In genomic region chr19:29944415-29945012, GRCh38 we compare ENCODE assay signal across 12 cellular contexts. TPM values are rescaled to one million over a fixed set of nuclear protein-coding genes. Genes with fewer than 3 reads are reported as not detected.
DNase-seq lines count a peak whose midpoint lies in the region; ATAC-seq and TF ChIP-seq lines count a peak whose summit lies in the region.
"Had no signal": no experiment of that assay in that cellular context is flagged by ENCODE, and none has a peak within 500 bp of the region (broad histone marks: within the 10 kb centered on the region; RNA-seq: fewer than 3 reads in every experiment).

No MANE protein-coding gene starts in this region.

- peak overlapping the region; percentile 21 to 65 (median 41); a peak in 21 of 22 replicates for H3K4me2 ChIP-seq in BLaER1 treated with 17β-estradiol and CSF1 and Interleukin-3, amounts not matched to agents 10 nM and 100 nM
- peak overlapping the region; percentile 84 for H3K4me2 ChIP-seq in IMR-90 (ENCODE audit: low read depth, low read length)

- TF ChIP-seq RAD21 in IMR-90 (IDR thresholded peaks at IDR 0.05; ENCODE audit: low read length): no peak

- intact Hi-C loops in IMR-90 (cut with micrococcal nuclease): loop anchor here (10.0 kb wide), 1 partner anchor 280 kb away; no protein-coding TSS in a partner anchor
- intact Hi-C loops in naive thymus-derived CD4-positive, alpha-beta T cell (cut with micrococcal nuclease): loop anchor here (5.0 to 10.0 kb wide), 6 partner anchors 58 to 732 kb away; partner anchors contain the start of genes C19orf12 (in 1 of the 2), POP4 (in 1 of the 2) and UQCRFS1 (in 1 of the 2)

- no peak overlapping the region for H2AK9ac ChIP-seq in IMR-90 (replicated peaks; ENCODE audit: low read depth, low read length, poor library complexity)

- no peak for DNase-seq in IMR-90
- DNase-seq in activated naive CD8-positive, alpha-beta T cell treated with anti-CD3 and anti-CD28 coated beads, Interleukin-2, amount 10 ng/mL, durations not matched to agents 7 days and 5 days: no peak
- no peak for DNase-seq in naive thymus-derived CD4-positive, alpha-beta T cell
- DNase-seq in KBM-7: no peak
- no peak for DNase-seq in glomerular visceral epithelial cell (ENCODE audit: extremely low spot score)
- DNase-seq in NCI-H2196 treated with DMSO at 0.1 percent for 48 hours (lab: John Stamatoyannopoulos, UW; ENCODE audit: unreplicated experiment): no peak
- DNase-seq: colonic mucosa, NCI-H2081 treated with DMSO at 0.1 percent for 48 hours, SHP77 treated with DMSO at 0.1 percent for 48 hours had no signal

- H3K23ac ChIP-seq in IMR-90 (ENCODE audit: low read depth, low read length): no peak overlapping the region

- H2BK5ac ChIP-seq in IMR-90 (ENCODE audit: low read depth, low read length, poor library complexity, severe bottlenecking): peak overlapping the region; percentile 49

- H3K27me3 Mint-ChIP-seq in activated naive CD8-positive, alpha-beta T cell treated with anti-CD3 and anti-CD28 coated beads, Interleukin-2, amount 10 ng/mL, durations not matched to agents 7 days and 5 days: no peaks in the 10 kb centered on the region
- H3K27me3 Mint-ChIP-seq in naive thymus-derived CD4-positive, alpha-beta T cell: peaks cover 0 to 2% (median 0%) of the 10 kb centered on the region in 5 donors

- BruUV-seq in IMR-90 (replicated peaks; lab: Mats Ljungman, UMichigan): TSS peak; percentile 19

- no peak overlapping the region for H4K91ac ChIP-seq in IMR-90 (ENCODE audit: insufficient read depth, low read depth, low read length)

- TF ChIP-seq CTCF in IMR-90 (conservative IDR thresholded peaks at IDR 0.05; ENCODE audit: low read depth, low read length): no peak

- H3K36me3 ChIP-seq in BLaER1 treated with 17β-estradiol and CSF1 and Interleukin-3, amounts not matched to agents 10 nM and 100 nM: peaks cover 0 to 45% (median 34%) of the 10 kb centered on the region in 11 experiments; a peak in 18 of 22 replicates
- H3K36me3 ChIP-seq in IMR-90 (ENCODE audit: control insufficient read depth, insufficient read depth, low read length): no peaks in the 10 kb centered on the region
- no peaks in the 10 kb centered on the region for H3K36me3 ChIP-seq in naive thymus-derived CD4-positive, alpha-beta T cell (ENCODE audit: control insufficient read depth in 2 of 3, insufficient read depth in 3 of 3, low read length in 3 of 3)
- H3K36me3 ChIP-seq: colonic mucosa had no signal

- H2AK5ac ChIP-seq in IMR-90 (ENCODE audit: low read depth, low read length): no peak overlapping the region

- H3K4me3 Mint-ChIP-seq in activated naive CD8-positive, alpha-beta T cell treated with anti-CD3 and anti-CD28 coated beads, Interleukin-2, amount 10 ng/mL, durations not matched to agents 7 days and 5 days: peak overlapping the region; percentile 71
- peak overlapping the region; percentile 41 to 96 (median 59) for H3K4me3 Mint-ChIP-seq in naive thymus-derived CD4-positive, alpha-beta T cell

- H2BK120ac ChIP-seq in IMR-90 (ENCODE audit: low read depth, low read length): no peak overlapping the region

- H3K4me1 Mint-ChIP-seq in activated naive CD8-positive, alpha-beta T cell treated with anti-CD3 and anti-CD28 coated beads, Interleukin-2, amount 10 ng/mL, durations not matched to agents 7 days and 5 days: peaks cover 47% of the 10 kb centered on the region
- peaks cover 47 to 72% (median 61%) of the 10 kb centered on the region in 7 donors for H3K4me1 Mint-ChIP-seq in naive thymus-derived CD4-positive, alpha-beta T cell

- no peak overlapping the region for H2BK20ac ChIP-seq in IMR-90 (ENCODE audit: low read depth, low read length)

- H2AFZ ChIP-seq in IMR-90 (replicated peaks; ENCODE audit: low read length, poor library complexity): no peak overlapping the region

- H3K4me3 ChIP-seq in BLaER1 treated with 17β-estradiol and CSF1 and Interleukin-3, amounts not matched to agents 10 nM and 100 nM: no peak overlapping the region; a peak in 1 of 20 replicates
- no peak overlapping the region; the same call in 1 of the 2 replicates for H3K4me3 ChIP-seq in IMR-90 (ENCODE audit: insufficient read depth, low read depth, low read length)
- H3K4me3 ChIP-seq in naive thymus-derived CD4-positive, alpha-beta T cell (ENCODE audit: low read length): no peak overlapping the region
- H3K4me3 ChIP-seq: colonic mucosa had no signal

- peaks cover 5% of the 10 kb centered on the region for H3K9me3 Mint-ChIP-seq in activated naive CD8-positive, alpha-beta T cell treated with anti-CD3 and anti-CD28 coated beads, Interleukin-2, amount 10 ng/mL, durations not matched to agents 7 days and 5 days
- peaks cover 0 to 7% (median 0%) of the 10 kb centered on the region in 11 donors for H3K9me3 Mint-ChIP-seq in naive thymus-derived CD4-positive, alpha-beta T cell

- no peak overlapping the region; the same call in 1 of the 2 replicates for H3K18ac ChIP-seq in IMR-90 (ENCODE audit: low read depth, low read length)

- no peak overlapping the region for H4K5ac ChIP-seq in IMR-90 (ENCODE audit: low read depth, low read length)

- H3K79me1 ChIP-seq in IMR-90 (ENCODE audit: low read depth in 1 of 2, low read length in 2 of 2): peaks cover 11 to 40% of the 10 kb centered on the region in 2 experiments; a peak in 3 of 4 replicates

- no CpG with 5 or more reads among the region's 8 CpGs for WGBS in IMR-90 (ENCODE audit: extremely low coverage in 2 of 2, insufficient read length in 1 of 2), 2 experiments

- H3K9me3 ChIP-seq in BLaER1 treated with 17β-estradiol and CSF1 and Interleukin-3, amounts not matched to agents 10 nM and 100 nM (replicated peaks in 1 of 11): peaks cover 8 to 42% (median 30%) of the 10 kb centered on the region in 11 experiments; a peak in 21 of 22 replicates
- H3K9me3 ChIP-seq in IMR-90 (ENCODE audit: control insufficient read depth, insufficient read depth, low read length): no peaks in the 10 kb centered on the region
- H3K9me3 ChIP-seq in naive thymus-derived CD4-positive, alpha-beta T cell (ENCODE audit: control insufficient read depth in 2 of 3, low read length in 3 of 3): no peaks in the 10 kb centered on the region
- H3K9me3 ChIP-seq: colonic mucosa had no signal

- H3K9me1 ChIP-seq in IMR-90 (ENCODE audit: insufficient read depth, low read length): peaks cover 7% of the 10 kb centered on the region; the same call in 1 of the 2 replicates

- H3K27me3 ChIP-seq in BLaER1 treated with 17β-estradiol and CSF1 and Interleukin-3, amounts not matched to agents 10 nM and 100 nM: no peaks in the 10 kb centered on the region
- H3K27me3 ChIP-seq in IMR-90 (ENCODE audit: control insufficient read depth, insufficient read depth, low read length): no peaks in the 10 kb centered on the region
- H3K27me3 ChIP-seq in naive thymus-derived CD4-positive, alpha-beta T cell (ENCODE audit: control insufficient read depth in 2 of 2, insufficient read depth in 2 of 2, low read length in 2 of 2): no peaks in the 10 kb centered on the region
- H3K27me3 ChIP-seq: colonic mucosa had no signal

- H3K9ac ChIP-seq in BLaER1 treated with 17β-estradiol and CSF1 and Interleukin-3, amounts not matched to agents 10 nM and 100 nM: peak overlapping the region in 6 of 11 experiments; percentile 5 to 65 (median 26); a peak in 8 of 22 replicates
- 0 out of 2 replicates have a peak overlapping the region, but pooled peaks have one; percentile 39 for H3K9ac ChIP-seq in IMR-90 (ENCODE audit: low read depth, low read length)

- H2BK15ac ChIP-seq in IMR-90 (ENCODE audit: low read depth, low read length): no peak overlapping the region

- no peak overlapping the region for H3K27ac ChIP-seq in BLaER1 treated with 17β-estradiol and CSF1 and Interleukin-3, amounts not matched to agents 10 nM and 100 nM
- no peak overlapping the region for H3K27ac ChIP-seq in IMR-90 (ENCODE audit: insufficient read depth, low read length)
- peak overlapping the region; percentile 6 for H3K27ac ChIP-seq in naive thymus-derived CD4-positive, alpha-beta T cell (ENCODE audit: low read depth, low read length)
- H3K27ac ChIP-seq: colonic mucosa had no signal

- no peak overlapping the region for H3K4ac ChIP-seq in IMR-90 (ENCODE audit: low read depth, low read length)

- H3K36me3 Mint-ChIP-seq in activated naive CD8-positive, alpha-beta T cell treated with anti-CD3 and anti-CD28 coated beads, Interleukin-2, amount 10 ng/mL, durations not matched to agents 7 days and 5 days: peaks cover 22% of the 10 kb centered on the region
- H3K36me3 Mint-ChIP-seq in naive thymus-derived CD4-positive, alpha-beta T cell: peaks cover 0 to 21% (median 12%) of the 10 kb centered on the region in 5 donors

- peaks cover 6 to 61% (median 38%) of the 10 kb centered on the region in 11 experiments; a peak in 15 of 22 replicates for H4K20me1 ChIP-seq in BLaER1 treated with 17β-estradiol and CSF1 and Interleukin-3, amounts not matched to agents 10 nM and 100 nM
- H4K20me1 ChIP-seq in IMR-90 (ENCODE audit: insufficient read depth, low read length): peaks cover 37% of the 10 kb centered on the region

- dilution Hi-C loops in IMR-90 (cut with HindIII; ENCODE audit: low sequenced_read_pairs, unreplicated experiment): no loop called here

- peak overlapping the region; percentile 54 for H3K27ac Mint-ChIP-seq in activated naive CD8-positive, alpha-beta T cell treated with anti-CD3 and anti-CD28 coated beads, Interleukin-2, amount 10 ng/mL, durations not matched to agents 7 days and 5 days
- H3K27ac Mint-ChIP-seq in naive thymus-derived CD4-positive, alpha-beta T cell: peak overlapping the region in 7 of 9 donors; percentile 5 to 69 (median 20)

- H3K56ac ChIP-seq in IMR-90 (ENCODE audit: extremely low read depth, insufficient read depth, low read length): no peak overlapping the region

- in situ Hi-C loops in IMR-90 (cut with MboI; ENCODE audit: low sequenced_read_pairs): no loop called here
- in situ Hi-C loops in KBM-7 (cut with MboI; ENCODE audit: low pct_unique_long_range_greater_than_20kb, low sequenced_read_pairs): no loop called here

- no peak overlapping the region for H3K14ac ChIP-seq in IMR-90 (replicated peaks; ENCODE audit: low read depth, low read length)

- CTCF ChIA-PET in IMR-90 (lab: Yijun Ruan, JAX): interaction anchor here (2.6 kb wide), 1 partner anchor 23 kb away, joined by 8 read pairs; no protein-coding TSS in a partner anchor
- CTCF ChIA-PET in naive thymus-derived CD4-positive, alpha-beta T cell (lab: Charles Lee): interaction anchor here (1.2 kb wide), 1 partner anchor 23 kb away, joined by 3 read pairs; no protein-coding TSS in a partner anchor

- TF ChIP-seq POLR2A in IMR-90 (IDR thresholded peaks at IDR 0.05; ENCODE audit: low read depth, low read length): no peak

- H3K4me1 ChIP-seq in BLaER1 treated with 17β-estradiol and CSF1 and Interleukin-3, amounts not matched to agents 10 nM and 100 nM: peaks cover 21 to 32% (median 27%) of the 10 kb centered on the region in 10 experiments
- peaks cover 8% of the 10 kb centered on the region for H3K4me1 ChIP-seq in IMR-90 (ENCODE audit: control insufficient read depth, insufficient read depth, low read length)
- H3K4me1 ChIP-seq in naive thymus-derived CD4-positive, alpha-beta T cell (ENCODE audit: control insufficient read depth in 2 of 2, insufficient read depth in 2 of 2, low read length in 2 of 2): peaks cover 32 to 47% of the 10 kb centered on the region in 2 donors
- H3K4me1 ChIP-seq: colonic mucosa had no signal

- POLR2A ChIA-PET in IMR-90 (lab: Charles Lee; ENCODE audit: unreplicated experiment): no interaction called here
- POLR2A ChIA-PET in activated naive CD8-positive, alpha-beta T cell treated with anti-CD3 and anti-CD28 coated beads, Interleukin-2, amount 10 ng/mL, durations not matched to agents 7 days and 5 days (lab: Charles Lee): no interaction called here
- POLR2A ChIA-PET in naive thymus-derived CD4-positive, alpha-beta T cell (lab: Charles Lee): interaction anchor here (0.9 to 1.4 kb wide), 3 partner anchors 31 to 338 kb away, joined by 3 read pairs; partner anchors contain the start of gene POP4

- ATAC-seq in IMR-90 (ENCODE audit: low read depth) (no peak), HG03520 (IDR thresholded peaks at IDR 0.05; ENCODE audit: unreplicated experiment) (no peak)
- no peak for ATAC-seq in activated naive CD8-positive, alpha-beta T cell treated with anti-CD3 and anti-CD28 coated beads, Interleukin-2, amount 10 ng/mL, durations not matched to agents 7 days and 5 days (ENCODE audit: low read depth)
- ATAC-seq in naive thymus-derived CD4-positive, alpha-beta T cell: no peak
- ATAC-seq: HCT116 had no signal

- no peak overlapping the region for H4K8ac ChIP-seq in IMR-90 (ENCODE audit: low read depth in 2 of 2, low read length in 2 of 2)

RNA-seq across cellular contexts. Expression of gene URI1, which starts 2.5 kb away (rescaled TPM):
- 43.2 and 95.8 TPM in 2 replicates for total RNA-seq in IMR-90 (2012; rRNA removed)
- 39.0 and 45.3 TPM in 2 replicates for polyA plus RNA-seq in IMR-90 (2012; rRNA removed)
- polyA plus RNA-seq in IMR-90 (2012; cell fraction: cytosol; rRNA removed): 4.1 and 11.6 TPM in 2 replicates
- 2.4 and 34.6 TPM in 2 replicates for polyA plus RNA-seq in IMR-90 (2012; cell fraction: nucleus; rRNA removed; ENCODE audit: low replicate concordance)
- 10 to 100 TPM; 66.1 to 67.0 TPM for total RNA-seq in activated naive CD8-positive, alpha-beta T cell treated with anti-CD3 and anti-CD28 coated beads, Interleukin-2, amount 10 ng/mL, durations not matched to agents 7 days and 5 days
- total RNA-seq in naive thymus-derived CD4-positive, alpha-beta T cell: 100 to 1,000 TPM in 1 of 5 experiments, 10 to 100 TPM in 4; 55.0 to 106 (median 71.8) TPM
- 10 to 100 TPM; 17.5 to 27.3 TPM for polyA plus RNA-seq in naive thymus-derived CD4-positive, alpha-beta T cell
